ENCODE assay signal across 8 cellular contexts in genomic region chr22:31626427-31627150, GRCh38. TPM values are rescaled to one million over a fixed set of nuclear protein-coding genes. Genes with fewer than 3 reads are reported as not detected.
DNase-seq lines count a peak whose midpoint lies in the region; ATAC-seq lines count a peak whose summit lies in the region.

No MANE protein-coding gene starts in this region.

- H3K4me1 Mint-ChIP-seq in T-helper 2 cell treated with Interferon-gamma antibody and Interleukin-4, amounts not matched to agents 5 μg/mL and 100 μg/mL, for 36 hours (ENCODE audit: low read depth): peaks cover 19% of the 10 kb centered on the region
- peaks cover 45 to 76% of the 10 kb centered on the region in 2 donors for H3K4me1 Mint-ChIP-seq in stimulated activated naive B cell treated with anti-CD40 and anti-IgM and Interleukin-4, amounts not matched to agents 10 μg/mL and 1 μg/mL and 100 μg/mL, for 72 hours

- no peaks in the 10 kb centered on the region for H3K27me3 ChIP-seq in iPS-15b (ENCODE audit: control insufficient read depth, insufficient read depth, low read length)

- H3K36me3 ChIP-seq in iPS-15b (ENCODE audit: control insufficient read depth, insufficient read depth, low read length): peaks cover 11% of the 10 kb centered on the region

- no peaks in the 10 kb centered on the region for H3K9me3 Mint-ChIP-seq in T-helper 2 cell treated with Interferon-gamma antibody and Interleukin-4, amounts not matched to agents 5 μg/mL and 100 μg/mL, for 36 hours
- no peaks in the 10 kb centered on the region for H3K9me3 Mint-ChIP-seq in activated naive CD4-positive, alpha-beta T cell treated with anti-CD3 and anti-CD28 coated beads, Interleukin-2, amount 50 U/mL, for 72 hours
- no peaks in the 10 kb centered on the region for H3K9me3 Mint-ChIP-seq in stimulated activated naive B cell treated with anti-CD40 and anti-IgM and Interleukin-4, amounts not matched to agents 10 μg/mL and 1 μg/mL and 100 μg/mL, for 72 hours

- no peak for DNase-seq in T-helper 2 cell treated with Interferon-gamma antibody and Interleukin-4, amounts not matched to agents 5 μg/mL and 100 μg/mL, for 36 hours (ENCODE audit: low spot score)
- DNase-seq in T-helper 2 cell (no peak), T1000 (lab: John Stamatoyannopoulos, UW) (no peak), NCI-H510A treated with DMSO at 0.1 percent for 48 hours (lab: John Stamatoyannopoulos, UW) (no peak)
- DNase-seq in activated naive CD4-positive, alpha-beta T cell treated with anti-CD3 and anti-CD28 coated beads, Interleukin-2, amount 50 U/mL, for 72 hours (ENCODE audit: low spot score in 2 of 2): no peak
- DNase-seq in stimulated activated naive B cell treated with anti-CD40 and anti-IgM and Interleukin-4, amounts not matched to agents 10 μg/mL and 1 μg/mL and 100 μg/mL, for 72 hours: no peak

- peak overlapping the region; percentile 37 for H3K9ac ChIP-seq in iPS-15b (ENCODE audit: low read depth, low read length)

- H3K27me3 Mint-ChIP-seq in T-helper 2 cell treated with Interferon-gamma antibody and Interleukin-4, amounts not matched to agents 5 μg/mL and 100 μg/mL, for 36 hours (ENCODE audit: low read depth): no peaks in the 10 kb centered on the region
- no peaks in the 10 kb centered on the region for H3K27me3 Mint-ChIP-seq in stimulated activated naive B cell treated with anti-CD40 and anti-IgM and Interleukin-4, amounts not matched to agents 10 μg/mL and 1 μg/mL and 100 μg/mL, for 72 hours

- no peaks in the 10 kb centered on the region for H3K9me3 ChIP-seq in iPS-15b (ENCODE audit: control insufficient read depth, insufficient read depth, low read length)

- no peak overlapping the region for H3K4me3 ChIP-seq in iPS-15b (ENCODE audit: low read depth, low read length)

- H3K4me3 Mint-ChIP-seq in T-helper 2 cell treated with Interferon-gamma antibody and Interleukin-4, amounts not matched to agents 5 μg/mL and 100 μg/mL, for 36 hours: no peak overlapping the region
- H3K4me3 Mint-ChIP-seq in stimulated activated naive B cell treated with anti-CD40 and anti-IgM and Interleukin-4, amounts not matched to agents 10 μg/mL and 1 μg/mL and 100 μg/mL, for 72 hours: no peak overlapping the region

- ATAC-seq in activated naive CD4-positive, alpha-beta T cell treated with anti-CD3 and anti-CD28 coated beads, Interleukin-2, amount 50 U/mL, for 72 hours: no peak
- no peak for ATAC-seq in stimulated activated naive B cell treated with anti-CD40 and anti-IgM and Interleukin-4, amounts not matched to agents 10 μg/mL and 1 μg/mL and 100 μg/mL, for 72 hours (replicated peaks)
- no peak for ATAC-seq in GM21360 (IDR thresholded peaks at IDR 0.05; ENCODE audit: unreplicated experiment)

- H3K27ac Mint-ChIP-seq in T-helper 2 cell treated with Interferon-gamma antibody and Interleukin-4, amounts not matched to agents 5 μg/mL and 100 μg/mL, for 36 hours: peak overlapping the region; percentile 10
- H3K27ac Mint-ChIP-seq in activated naive CD4-positive, alpha-beta T cell treated with anti-CD3 and anti-CD28 coated beads, Interleukin-2, amount 50 U/mL, for 72 hours: peak overlapping the region; percentile 62 to 91
- peak overlapping the region; percentile 83 for H3K27ac Mint-ChIP-seq in stimulated activated naive B cell treated with anti-CD40 and anti-IgM and Interleukin-4, amounts not matched to agents 10 μg/mL and 1 μg/mL and 100 μg/mL, for 72 hours

- H3K36me3 Mint-ChIP-seq in T-helper 2 cell treated with Interferon-gamma antibody and Interleukin-4, amounts not matched to agents 5 μg/mL and 100 μg/mL, for 36 hours (ENCODE audit: low read depth): peaks cover 9% of the 10 kb centered on the region
- peaks cover 0 to 4% of the 10 kb centered on the region in 2 donors for H3K36me3 Mint-ChIP-seq in activated naive CD4-positive, alpha-beta T cell treated with anti-CD3 and anti-CD28 coated beads, Interleukin-2, amount 50 U/mL, for 72 hours
- H3K36me3 Mint-ChIP-seq in stimulated activated naive B cell treated with anti-CD40 and anti-IgM and Interleukin-4, amounts not matched to agents 10 μg/mL and 1 μg/mL and 100 μg/mL, for 72 hours: peaks cover 30 to 57% of the 10 kb centered on the region in 2 donors

- peaks cover 21% of the 10 kb centered on the region for H3K4me1 ChIP-seq in iPS-15b (ENCODE audit: control insufficient read depth, insufficient read depth, low read length)

RNA-seq across cellular contexts. Expression of gene PISD, which starts 35.4 kb away (rescaled TPM):
- 10 to 100 TPM; 36.8 to 41.9 TPM for total RNA-seq in activated naive CD4-positive, alpha-beta T cell treated with anti-CD3 and anti-CD28 coated beads, Interleukin-2, amount 50 U/mL, for 72 hours

Comparison
In these comparisons a context has a peak if more than half of its experiments do, and no peak if none do; other contexts are left out.
1. H3K27ac Mint-ChIP-seq: peak in every context shown above with its lines; median percentile 83 in stimulated activated naive B cell treated with anti-CD40 and anti-IgM and Interleukin-4, amounts not matched to agents 10 μg/mL and 1 μg/mL and 100 μg/mL, for 72 hours; 76 in activated naive CD4-positive, alpha-beta T cell treated with anti-CD3 and anti-CD28 coated beads, Interleukin-2, amount 50 U/mL, for 72 hours; 10 in T-helper 2 cell treated with Interferon-gamma antibody and Interleukin-4, amounts not matched to agents 5 μg/mL and 100 μg/mL, for 36 hours.